8 cellular contexts compared by ENCODE assay signal in genomic region chr21:45403825-45404725, GRCh38. TPM values are rescaled to one million over a fixed set of nuclear protein-coding genes. Genes with fewer than 3 reads are reported as not detected.
A peak's percentile ranks its signal among the peaks of the same experiment; 100 is the strongest.
DNase-seq lines count a peak whose midpoint lies in the region; TF ChIP-seq lines count a peak whose summit lies in the region.

No MANE protein-coding gene starts in this region.

- no peaks in the 10 kb centered on the region for H3K4me1 ChIP-seq in ACC112 (ENCODE audit: control insufficient read depth, insufficient read depth, low read length, unreplicated experiment)

- H2AFZ ChIP-seq in ACC112 (ENCODE audit: low read length, unreplicated experiment), result no peak overlapping the region

- no peak for TF ChIP-seq RAD21 in Ishikawa (IDR thresholded peaks at IDR 0.05; ENCODE audit: low read depth)

- peak; percentile 43 for DNase-seq in dermis blood vessel endothelial cell
- peak in 1 of 2 experiments; percentile 62 for DNase-seq in mesothelial cell of epicardium (ENCODE audit: low spot score in 2 of 2, unreplicated experiment in 2 of 2)
- no peak for DNase-seq in GM20000 (ENCODE audit: low spot score)
- no peak for DNase-seq in mesenteric fat pad (ENCODE audit: low spot score)
- no peak for DNase-seq in mucosa of gallbladder (ENCODE audit: low spot score)
- no peak for DNase-seq in T1000 (lab: John Stamatoyannopoulos, UW)

- no peaks in the 10 kb centered on the region for H3K79me2 ChIP-seq in ACC112 (ENCODE audit: control insufficient read depth, insufficient read depth, low read length, unreplicated experiment)

- H3K27ac ChIP-seq in ACC112 (ENCODE audit: low read depth, low read length), result no peak overlapping the region

- peak overlapping the region; percentile 68 for H3K4me3 ChIP-seq in ACC112 (ENCODE audit: low read depth, low read length)

- no peaks in the 10 kb centered on the region; the same call in 1 of the 2 replicates for H3K36me3 ChIP-seq in ACC112 (ENCODE audit: insufficient read depth, low read length)

- peak overlapping the region; percentile 76 for H3K4me3 Mint-ChIP-seq in mesothelial cell of epicardium

- TF ChIP-seq EP300 in Ishikawa (IDR thresholded peaks at IDR 0.05; ENCODE audit: borderline replicate concordance), result no peak; the same call in 1 of the 2 replicates

- peaks cover 18% of the 10 kb centered on the region for H3K27me3 Mint-ChIP-seq in mesothelial cell of epicardium (ENCODE audit: low read depth)

- peaks cover 6% of the 10 kb centered on the region for H3K36me3 Mint-ChIP-seq in mesothelial cell of epicardium

- peaks cover 40% of the 10 kb centered on the region for H3K4me1 Mint-ChIP-seq in mesothelial cell of epicardium

- TF ChIP-seq CTCF in mesothelial cell of epicardium (IDR thresholded peaks at IDR 0.05; ENCODE audit: unreplicated experiment) (no peak), GM20000 (IDR thresholded peaks at IDR 0.05; ENCODE audit: extremely low read depth, missing control alignments) (no peak)

- H3K9me3 Mint-ChIP-seq in mesothelial cell of epicardium, result peaks cover 9% of the 10 kb centered on the region

- H3K27me3 ChIP-seq in ACC112 (ENCODE audit: insufficient read depth, low read length), result peaks cover 32% of the 10 kb centered on the region

- H3K27ac Mint-ChIP-seq in mesothelial cell of epicardium, result peak overlapping the region; percentile 85

TF ChIP-seq in Ishikawa, 13 proteins besides CTCF, POLR2A, EP300 and RAD21:
- peak; percentile 45 for TF ChIP-seq TEAD4 (IDR thresholded peaks at IDR 0.05)
- TF ChIP-seq USF1 (IDR thresholded peaks at IDR 0.05), result peak; percentile 43; the same call in 1 of the 2 replicates
- peak; percentile 1; the same call in 1 of the 2 replicates for TF ChIP-seq ZBTB7A (IDR thresholded peaks at IDR 0.05; ENCODE audit: low read depth)
- no peak for TF ChIP-seq YY1 (IDR thresholded peaks at IDR 0.05; ENCODE audit: low read depth)
- no peak for TF ChIP-seq TCF12 (IDR thresholded peaks at IDR 0.05; ENCODE audit: low read depth)
- TF ChIP-seq CEBPB (IDR thresholded peaks at IDR 0.05), result no peak
- no peak for TF ChIP-seq EGR1 (IDR thresholded peaks at IDR 0.05)
- peak; percentile 39; the same call in 1 of the 2 replicates for TF ChIP-seq TAF1 (IDR thresholded peaks at IDR 0.05; ENCODE audit: low read depth)
- TF ChIP-seq NFIC (IDR thresholded peaks at IDR 0.05), result peak; percentile 21; the same call in 1 of the 2 replicates
- TF ChIP-seq FOXM1 (IDR thresholded peaks at IDR 0.05; ENCODE audit: borderline replicate concordance, low read depth), result no peak
- peak; percentile 89 for TF ChIP-seq MAX (IDR thresholded peaks at IDR 0.05)
- TF ChIP-seq CREB1 (IDR thresholded peaks at IDR 0.05; ENCODE audit: low read depth), result no peak
- TF ChIP-seq REST (IDR thresholded peaks at IDR 0.05; ENCODE audit: low read depth), result peak; percentile 32; the same call in 1 of the 2 replicates

RNA-seq across cellular contexts. Expression of gene COL18A1, which starts 0.9 kb away (rescaled TPM):
- total RNA-seq in dermis blood vessel endothelial cell (309 and 317 TPM in 2 replicates), mesothelial cell of epicardium (302 to 315 TPM (median 305 TPM) in 3 replicates), mesenteric fat pad (79.8 TPM), mucosa of gallbladder (172 TPM)
